In the genomic region with DNA sequence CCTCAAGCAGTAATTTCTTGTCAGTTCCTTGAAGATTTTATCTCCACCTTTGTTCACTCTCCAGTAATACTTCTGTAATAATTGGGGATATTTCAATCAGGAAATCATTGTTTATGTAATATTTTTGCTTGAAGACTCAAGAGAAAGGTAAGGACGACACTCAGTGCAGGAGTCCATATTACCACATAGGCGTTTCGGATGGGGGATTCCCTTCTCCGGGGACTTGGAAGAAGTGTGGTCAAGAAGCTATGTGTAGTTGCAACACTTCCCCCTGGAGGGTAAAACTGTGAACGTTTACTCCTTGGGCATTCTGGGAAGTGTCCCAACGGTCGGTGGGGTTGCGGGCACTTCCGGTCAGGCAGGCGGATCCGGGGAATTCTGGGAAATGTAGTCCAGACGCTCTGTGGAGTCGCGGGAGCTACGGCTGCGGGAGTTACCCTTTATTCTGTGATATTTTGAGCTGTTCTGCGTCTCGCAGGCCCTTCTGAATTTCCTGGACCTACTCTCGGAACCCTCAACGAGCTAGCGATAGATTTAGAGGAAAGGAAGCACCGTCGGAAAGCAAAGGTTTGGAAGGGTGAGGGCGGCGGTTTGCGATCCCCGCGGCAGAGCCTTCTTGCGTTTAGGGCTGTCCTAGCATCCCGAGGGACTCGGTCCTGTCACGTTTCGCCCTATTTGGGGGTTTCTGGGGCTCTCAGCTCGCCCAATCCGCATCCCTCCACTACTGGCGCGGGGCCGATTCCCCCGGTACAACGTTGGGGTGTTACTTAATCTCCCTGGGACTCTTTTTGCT, we compare ENCODE assay signal across 8 cellular contexts. TPM values are rescaled to one million over a fixed set of nuclear protein-coding genes. Genes with fewer than 3 reads are reported as not detected.
DNase-seq lines count a peak whose midpoint lies in the region; ATAC-seq and TF ChIP-seq lines count a peak whose summit lies in the region.

TSS of gene ZNF221 (plus strand) at position 395 of the 793 bp plus-strand sequence. CDS start 11,499 bp downstream, outside the sequence.

- peaks cover 9% of the 10 kb centered on the region for H3K36me3 Mint-ChIP-seq in activated CD4-positive, alpha-beta T cell treated with anti-CD3 and anti-CD28 coated beads, Interleukin-2, amount 10 ng/mL, durations not matched to agents 7 days and 5 days (ENCODE audit: low read depth)

- no peaks in the 10 kb centered on the region for H3K27me3 ChIP-seq in right lobe of liver

- CTCF ChIA-PET in activated CD4-positive, alpha-beta T cell treated with anti-CD3 and anti-CD28 coated beads, Interleukin-2, amount 10 ng/mL, durations not matched to agents 7 days and 5 days (lab: Charles Lee): interaction anchor here (1.2 to 1.3 kb wide), 2 partner anchors 16 to 26 kb away, joined by 3 to 5 read pairs; partner anchors contain the start of gene ZNF45

- peak within 1 kb of the TSS; percentile 92 for H3K4me3 Mint-ChIP-seq in activated CD4-positive, alpha-beta T cell treated with anti-CD3 and anti-CD28 coated beads, Interleukin-2, amount 10 ng/mL, durations not matched to agents 7 days and 5 days

- H3K4me1 ChIP-seq in right lobe of liver: no peaks in the 10 kb centered on the region

- H3K27ac Mint-ChIP-seq in activated CD4-positive, alpha-beta T cell treated with anti-CD3 and anti-CD28 coated beads, Interleukin-2, amount 10 ng/mL, durations not matched to agents 7 days and 5 days: peak within 1 kb of the TSS; percentile 80

- WGBS in right lobe of liver (ENCODE audit: insufficient coverage, low coverage, low lambda C conversion rate, missing lambda C conversion rate): 1% methylated on average over 15 of the region's 40 CpGs

- intact Hi-C loops in right lobe of liver (cut with DNase I): no loop called here

- no peak for TF ChIP-seq POLR2A in right lobe of liver (IDR thresholded peaks at IDR 0.05)

- peak within 1 kb of the TSS; percentile 81 to 84 (median 82) for H3K4me3 ChIP-seq in right lobe of liver

- peaks cover 10% of the 10 kb centered on the region for H3K4me1 Mint-ChIP-seq in activated CD4-positive, alpha-beta T cell treated with anti-CD3 and anti-CD28 coated beads, Interleukin-2, amount 10 ng/mL, durations not matched to agents 7 days and 5 days

- no peaks in the 10 kb centered on the region for H3K36me3 ChIP-seq in right lobe of liver

- peak; percentile 68 for ATAC-seq in GM19043 (IDR thresholded peaks at IDR 0.05; ENCODE audit: low read depth, unreplicated experiment)
- ATAC-seq in HG03342 (IDR thresholded peaks at IDR 0.05; ENCODE audit: unreplicated experiment): peak; percentile 89
- peak; percentile 99 to 100 (median 100) for ATAC-seq in right lobe of liver

- H3K9me3 ChIP-seq in right lobe of liver: peaks cover 0 to 11% (median 0%) of the 10 kb centered on the region in 4 donors

- TF ChIP-seq CTCF in right lobe of liver (IDR thresholded peaks at IDR 0.05): peak in 3 of 4 donors; percentile 39 to 48 (median 45)

- H3K9me3 Mint-ChIP-seq in activated CD4-positive, alpha-beta T cell treated with anti-CD3 and anti-CD28 coated beads, Interleukin-2, amount 10 ng/mL, durations not matched to agents 7 days and 5 days: peaks cover 38% of the 10 kb centered on the region

- H3K27ac ChIP-seq in right lobe of liver: peak within 1 kb of the TSS; percentile 21 to 26 (median 24)

- DNase-seq in Ammon's horn (ENCODE audit: low spot score): peak; percentile 94
- DNase-seq in NCI-H524 (lab: John Stamatoyannopoulos, UW): peak; percentile 92 to 97
- peak; percentile 67 for DNase-seq in activated CD4-positive, alpha-beta T cell treated with anti-CD3 and anti-CD28 coated beads, Interleukin-2, amount 10 ng/mL, durations not matched to agents 7 days and 5 days
- peak; percentile 91 for DNase-seq in ecto neural progenitor cell (ENCODE audit: low spot score)
- peak; percentile 87 to 94 (median 91) for DNase-seq in right lobe of liver
- peak; percentile 51 for DNase-seq in stimulated activated CD4-positive, alpha-beta T cell treated with anti-CD3 and anti-CD28 coated beads, Interleukin-4, amount 100 ng/mL, for 1 hour

- POLR2A ChIA-PET in activated CD4-positive, alpha-beta T cell treated with anti-CD3 and anti-CD28 coated beads, Interleukin-2, amount 10 ng/mL, durations not matched to agents 7 days and 5 days (lab: Charles Lee): interaction anchor here (0.9 kb wide), 1 partner anchor 53 kb away, joined by 3 read pairs; no protein-coding TSS in a partner anchor

- peaks cover 7% of the 10 kb centered on the region for H3K27me3 Mint-ChIP-seq in activated CD4-positive, alpha-beta T cell treated with anti-CD3 and anti-CD28 coated beads, Interleukin-2, amount 10 ng/mL, durations not matched to agents 7 days and 5 days

RNA-seq across cellular contexts. Expression of gene ZNF221, which starts in this region (rescaled TPM):
- total RNA-seq in activated CD4-positive, alpha-beta T cell treated with anti-CD3 and anti-CD28 coated beads, Interleukin-2, amount 10 ng/mL, durations not matched to agents 7 days and 5 days: 1 to 10 TPM in 1 of 2 experiments, under 1 TPM in 1; 0.99 to 1.0 TPM
- total RNA-seq in right lobe of liver: 1 to 10 TPM in 5 of 6 experiments, under 1 TPM in 1; 0.50 to 2.9 (median 1.6) TPM

Comparison
In these comparisons a context has a peak if more than half of its experiments do, and no peak if none do; other contexts are left out.
1. Peak in every context shown above with its lines: DNase-seq, ATAC-seq, H3K4me3 ChIP-seq and H3K27ac ChIP-seq.